16 cellular contexts compared by ENCODE assay signal in genomic region chr4:185740471-185740873, GRCh38.
DNase-seq lines count a peak whose midpoint lies in the region; TF ChIP-seq lines count a peak whose summit lies in the region.
"Had no signal": no experiment of that assay in that cellular context is flagged by ENCODE, and none has a peak within 500 bp of the region (broad histone marks: within the 10 kb centered on the region; RNA-seq: fewer than 3 reads in every experiment).

No MANE protein-coding gene starts in this region.

- H4K20me1 ChIP-seq in fibroblast of lung (ENCODE audit: control insufficient read depth, extremely low read depth, insufficient read depth, low read length) = no peaks in the 10 kb centered on the region
- H4K20me1 ChIP-seq in osteoblast (ENCODE audit: insufficient read depth, low read length) = no peaks in the 10 kb centered on the region

- no peak for TF ChIP-seq EP300 in sigmoid colon (IDR thresholded peaks at IDR 0.05)

- no peak for TF ChIP-seq POLR2A in sigmoid colon (IDR thresholded peaks at IDR 0.05)

- H3K4me1 ChIP-seq in fibroblast of lung (ENCODE audit: control insufficient read depth, extremely low read depth, insufficient read depth, low read length) (peaks cover 8% of the 10 kb centered on the region), sigmoid colon (peaks cover 0 to 68% (median 50%) of the 10 kb centered on the region in 4 donors), osteoblast (ENCODE audit: insufficient read depth, low read length) (peaks cover 33% of the 10 kb centered on the region)

- H3K36me3 ChIP-seq in fibroblast of lung (ENCODE audit: control insufficient read depth, insufficient read depth, low read length) = no peaks in the 10 kb centered on the region
- no peaks in the 10 kb centered on the region for H3K36me3 ChIP-seq in sigmoid colon
- no peaks in the 10 kb centered on the region for H3K36me3 ChIP-seq in osteoblast (ENCODE audit: insufficient read depth, low read length)
- H3K36me3 ChIP-seq: neutrophil had no signal

- H3K4me2 ChIP-seq in fibroblast of lung (ENCODE audit: extremely low read depth, insufficient read depth, low read length) (no peak overlapping the region), osteoblast (ENCODE audit: insufficient read depth, low read length) (no peak overlapping the region)
- H3K4me2 ChIP-seq: PC-9 had no signal

- H3K27me3 ChIP-seq in fibroblast of lung (ENCODE audit: control insufficient read depth, insufficient read depth, low read length) (no peaks in the 10 kb centered on the region), sigmoid colon (no peaks in the 10 kb centered on the region), osteoblast (ENCODE audit: insufficient read depth, low read length) (no peaks in the 10 kb centered on the region)

- no peak for TF ChIP-seq CTCF in fibroblast of lung (conservative IDR thresholded peaks at IDR 0.05 in 1 of 2, IDR thresholded peaks at IDR 0.05 in 1 of 2; ENCODE audit: low read depth in 1 of 2, low read length in 2 of 2)
- no peak for TF ChIP-seq CTCF in sigmoid colon (IDR thresholded peaks at IDR 0.05)
- no peak for TF ChIP-seq CTCF in osteoblast (IDR thresholded peaks at IDR 0.05; ENCODE audit: extremely low read depth, low read depth, low read length)

- peak; percentile 29 for DNase-seq in NCI-H748 (lab: John Stamatoyannopoulos, UW; ENCODE audit: unreplicated experiment)
- no peak for DNase-seq in NCI-H748 treated with DMSO at 0.1 percent for 48 hours (lab: John Stamatoyannopoulos, UW)
- peak; percentile 2 for DNase-seq in NCI-H345 treated with DMSO at 0.1 percent for 48 hours (lab: John Stamatoyannopoulos, UW; ENCODE audit: unreplicated experiment)
- DNase-seq in fibroblast of lung (ENCODE audit: low read depth in 2 of 2) = peak; percentile 13 to 25
- DNase-seq in sigmoid colon = no peak
- DNase-seq in activated naive CD4-positive, alpha-beta T cell treated with anti-CD3 and anti-CD28 coated beads, Interleukin-2, amount 50 U/mL, for 16 hours = no peak
- no peak for DNase-seq in osteoblast (ENCODE audit: insufficient read length, low spot score, missing footprints)
- DNase-seq in stimulated activated CD4-positive, alpha-beta T cell treated with anti-CD3 and anti-CD28 coated beads, Interleukin-15, amount 100 ng/mL, for 24 hours = no peak
- DNase-seq: activated naive CD4-positive, alpha-beta T cell treated with anti-CD3 and anti-CD28 coated beads, Interleukin-2, amount 10 ng/mL, durations not matched to agents 7 days and 5 days; erythroblast; NCI-H1436; NCI-H2227 treated with DMSO at 0.1 percent for 48 hours; PC-9; stimulated activated CD4-positive, alpha-beta T cell treated with anti-CD3 and anti-CD28 coated beads, Interleukin-12 subunit alpha, Interleukin-12 subunit beta, amount 100 ng/mL, for 4 hours; SW 1271 had no signal

- no peaks in the 10 kb centered on the region for H3K79me2 ChIP-seq in fibroblast of lung (ENCODE audit: control insufficient read depth, insufficient read depth, low read length)
- H3K79me2 ChIP-seq in osteoblast (ENCODE audit: insufficient read depth, low read length) = peaks cover 6% of the 10 kb centered on the region

- no peak overlapping the region for H3K4me3 ChIP-seq in fibroblast of lung (replicated peaks in 1 of 4; ENCODE audit: control extremely low read depth in 1 of 4, insufficient read depth in 1 of 4, low read depth in 3 of 4, low read length in 4 of 4)
- no peak overlapping the region for H3K4me3 ChIP-seq in sigmoid colon
- no peak overlapping the region for H3K4me3 ChIP-seq in osteoblast (ENCODE audit: insufficient read depth, low read length)
- H3K4me3 ChIP-seq: PC-9 had no signal

- H3K9ac ChIP-seq in fibroblast of lung (ENCODE audit: insufficient read depth, low read length) = no peak overlapping the region

- H3K9me3 ChIP-seq in fibroblast of lung (ENCODE audit: control insufficient read depth, insufficient read depth, low read depth, low read length) (no peaks in the 10 kb centered on the region), sigmoid colon (no peaks in the 10 kb centered on the region), osteoblast (ENCODE audit: low read depth, low read length) (no peaks in the 10 kb centered on the region)
- H3K9me3 ChIP-seq: neutrophil had no signal

- WGBS in sigmoid colon, 2 donors = 85 to 92% methylated on average over 4 of the region's 4 CpGs

- no peak overlapping the region for H3K27ac ChIP-seq in fibroblast of lung (ENCODE audit: insufficient read depth, low read length)
- H3K27ac ChIP-seq in sigmoid colon = peak overlapping the region; percentile 81 to 88 (median 84)
- H3K27ac ChIP-seq in osteoblast (ENCODE audit: low read depth, low read length) = no peak overlapping the region
- H3K27ac ChIP-seq: neutrophil, PC-9 had no signal

- H2AFZ ChIP-seq in fibroblast of lung (ENCODE audit: low read length) (no peak overlapping the region), osteoblast (ENCODE audit: low read length) (no peak overlapping the region)
- H2AFZ ChIP-seq: PC-9 had no signal

- intact Hi-C loops in sigmoid colon (cut with DNase I) = no loop called here

Comparison
In these comparisons a context has a peak if more than half of its experiments do, and no peak if none do; other contexts are left out.
1. DNase-seq: peak in NCI-H748 (single experiment), NCI-H345 treated with DMSO at 0.1 percent for 48 hours (single experiment) and fibroblast of lung (2 of 2); none in NCI-H748 treated with DMSO at 0.1 percent for 48 hours (single experiment), sigmoid colon (single experiment), activated naive CD4-positive, alpha-beta T cell treated with anti-CD3 and anti-CD28 coated beads, Interleukin-2, amount 50 U/mL, for 16 hours (single experiment), osteoblast (single experiment) and stimulated activated CD4-positive, alpha-beta T cell treated with anti-CD3 and anti-CD28 coated beads, Interleukin-15, amount 100 ng/mL, for 24 hours (single experiment).
2. H3K27ac ChIP-seq: peak in sigmoid colon (4 of 4); none in fibroblast of lung (single experiment) and osteoblast (single experiment).